In genomic region chrX:5898463-5898862, GRCh38 we compare ENCODE assay signal across 17 cellular contexts.
A peak's percentile ranks its signal among the peaks of the same experiment; 100 is the strongest.
DNase-seq lines count a peak whose midpoint lies in the region; ATAC-seq, FAIRE-seq and TF ChIP-seq lines count a peak whose summit lies in the region.
"Had no signal": no experiment of that assay in that cellular context is flagged by ENCODE, and none has a peak within 500 bp of the region (broad histone marks: within the 10 kb centered on the region; RNA-seq: fewer than 3 reads in every experiment).

No MANE protein-coding gene starts in this region.

- POLR2A ChIA-PET in A549 (lab: Yijun Ruan, JAX), result no interaction called here

- no peak overlapping the region for H3K4me2 ChIP-seq in A549

- H3K9ac ChIP-seq in kidney (ENCODE audit: low read length in 2 of 2), result no peak overlapping the region
- H3K9ac ChIP-seq: GM23248 had no signal

- intact Hi-C loops in head of caudate nucleus (cut with DNase I) (no loop called here), kidney (cut with DNase I) (no loop called here), esophagus squamous epithelium (cut with DNase I) (no loop called here)

- H3K9me3 ChIP-seq in A549 (no peaks in the 10 kb centered on the region), kidney (ENCODE audit: control insufficient read depth in 1 of 2, low read length in 2 of 2) (no peaks in the 10 kb centered on the region), esophagus squamous epithelium (no peaks in the 10 kb centered on the region)

- FAIRE-seq in A549 (lab: Jason Lieb, UNC), result peak; percentile 32
- FAIRE-seq in kidney (lab: Jason Lieb, UNC), result no peak
- FAIRE-seq: G401.6, GM12891 had no signal

- H3K36me3 ChIP-seq in kidney (ENCODE audit: control insufficient read depth in 1 of 2, insufficient read depth in 2 of 2, low read length in 2 of 2) (no peaks in the 10 kb centered on the region), esophagus squamous epithelium (no peaks in the 10 kb centered on the region)

- TF ChIP-seq EP300 in A549 (IDR thresholded peaks at IDR 0.05), result no peak

- TF ChIP-seq CTCF in A549 (IDR thresholded peaks at IDR 0.05) (no peak), astrocyte of the spinal cord (IDR thresholded peaks at IDR 0.05; ENCODE audit: low read depth, low read length) (no peak), kidney (IDR thresholded peaks at IDR 0.05; ENCODE audit: borderline replicate concordance, extremely low read depth, insufficient read depth) (no peak), esophagus squamous epithelium (IDR thresholded peaks at IDR 0.05) (no peak)

- CTCF ChIA-PET in A549 (lab: Yijun Ruan, JAX), result no interaction called here

- TF ChIP-seq POLR2A in A549 (IDR thresholded peaks at IDR 0.05; ENCODE audit: low read length) (no peak), esophagus squamous epithelium (IDR thresholded peaks at IDR 0.05) (no peak)

- H3K27ac ChIP-seq in A549 (no peak overlapping the region), kidney (ENCODE audit: low read depth in 2 of 2, low read length in 2 of 2) (no peak overlapping the region), esophagus squamous epithelium (no peak overlapping the region)
- H3K27ac ChIP-seq: GM23248 had no signal

- in situ Hi-C loops in astrocyte of the spinal cord (cut with HindIII; ENCODE audit: low sequenced_read_pairs), result no loop called here

- no peak for TF ChIP-seq RAD21 in A549 (conservative IDR thresholded peaks at IDR 0.05 in 1 of 2, IDR thresholded peaks at IDR 0.05 in 1 of 2)

- 16% methylated on average over 6 of the region's 9 CpGs for WGBS in A549 (ENCODE audit: missing lambda C conversion rate)
- WGBS in esophagus squamous epithelium, 2 donors, result 91 to 93% methylated on average over 3 to 9 of the region's 9 CpGs

- H3K4me3 ChIP-seq in A549 (no peak overlapping the region), astrocyte of the spinal cord (ENCODE audit: low read depth, low read length) (no peak overlapping the region), kidney (ENCODE audit: low read length in 2 of 2) (no peak overlapping the region), esophagus squamous epithelium (no peak overlapping the region)
- H3K4me3 ChIP-seq: GM23248 had no signal

- no peak for ATAC-seq in A549

- no peaks in the 10 kb centered on the region for H3K27me3 ChIP-seq in esophagus squamous epithelium

- H3K4me1 ChIP-seq in A549 (no peaks in the 10 kb centered on the region), kidney (ENCODE audit: control insufficient read depth in 1 of 2, insufficient read depth in 1 of 2, low read depth in 1 of 2, low read length in 2 of 2) (no peaks in the 10 kb centered on the region), esophagus squamous epithelium (no peaks in the 10 kb centered on the region)

- DNase-seq in A549 (ENCODE audit: low read depth in 1 of 2, low spot score in 1 of 2), result no peak
- peak; percentile 3 for DNase-seq in HT1080 (ENCODE audit: low read depth)
- DNase-seq in astrocyte of the spinal cord (ENCODE audit: low read depth, low spot score), result peak; percentile 2
- DNase-seq in head of caudate nucleus, result peak in 38 of 42 donors; percentile 5 to 77 (median 42)
- DNase-seq in kidney, result no peak
- no peak for DNase-seq in DMS 273 (lab: John Stamatoyannopoulos, UW; ENCODE audit: unreplicated experiment)
- no peak for DNase-seq in NCI-H1436 (lab: John Stamatoyannopoulos, UW)
- no peak for DNase-seq in esophagus squamous epithelium (lab: John Stamatoyannopoulos, UW)
- DNase-seq: 8988T; ACHN; Calu3; CD4-positive, alpha-beta T cell; DMS79; GM23248; H7 had no signal

TF ChIP-seq in A549, 52 proteins besides CTCF, POLR2A, EP300 and RAD21:
- TF ChIP-seq GATA3 (IDR thresholded peaks at IDR 0.05; ENCODE audit: borderline replicate concordance) (no peak), TFCP2L1 (CRISPR knock-in tag; IDR thresholded peaks at IDR 0.05) (no peak), ZFP36 (IDR thresholded peaks at IDR 0.05; ENCODE audit: borderline replicate concordance, partially characterized antibody) (no peak), CHD4 (IDR thresholded peaks at IDR 0.05; ENCODE audit: borderline replicate concordance) (no peak), FOSB (CRISPR knock-in tag; IDR thresholded peaks at IDR 0.05) (no peak), JUN (IDR thresholded peaks at IDR 0.05) (no peak), HOXB13 (CRISPR knock-in tag; IDR thresholded peaks at IDR 0.05; ENCODE audit: low read depth) (no peak), ATOH8 (CRISPR knock-in tag; IDR thresholded peaks at IDR 0.05; ENCODE audit: low read depth) (no peak), PBX3 (IDR thresholded peaks at IDR 0.05) (no peak), NFE2L2 (conservative IDR thresholded peaks at IDR 0.05; ENCODE audit: low read length) (no peak), MYC (IDR thresholded peaks at IDR 0.05; ENCODE audit: borderline replicate concordance, low read length) (no peak)

Comparison
In these comparisons a context has a peak if more than half of its experiments do, and no peak if none do; other contexts are left out.
1. DNase-seq: peak in HT1080 (single experiment), astrocyte of the spinal cord (single experiment) and head of caudate nucleus (38 of 42); none in A549 (0 of 2), kidney (single experiment), DMS 273 (single experiment), NCI-H1436 (single experiment) and esophagus squamous epithelium (single experiment).